ENCODE assay signal across 1 cellular context in genomic region chr3:168860028-168860427, GRCh38.
TF ChIP-seq lines count a peak whose summit lies in the region.

No MANE protein-coding gene starts in this region.

TF ChIP-seq in HepG2, 621 proteins besides CTCF, POLR2A, EP300 and RAD21 (continued from another document and continues in another):
- TF ChIP-seq ZNF619 (CRISPR knock-in tag; IDR thresholded peaks at IDR 0.05) (no peak), JDP2 (CRISPR knock-in tag; IDR thresholded peaks at IDR 0.05; ENCODE audit: borderline replicate concordance) (no peak), FOXP4 (CRISPR knock-in tag; IDR thresholded peaks at IDR 0.05) (peak; percentile 59), SRY (CRISPR knock-in tag; IDR thresholded peaks at IDR 0.05) (no peak), NFIC (IDR thresholded peaks at IDR 0.05; ENCODE audit: low read length) (peak; percentile 71; the same call in 1 of the 2 replicates), RARA (CRISPR knock-in tag; IDR thresholded peaks at IDR 0.05) (peak; percentile 22; the same call in 1 of the 2 replicates), FOXM1 (CRISPR knock-in tag; IDR thresholded peaks at IDR 0.05) (no peak), EZH2 (conservative IDR thresholded peaks at IDR 0.05; ENCODE audit: low read depth, low read length) (no peak), CENPX (CRISPR knock-in tag; IDR thresholded peaks at IDR 0.05) (no peak), SRSF9 (IDR thresholded peaks at IDR 0.05; ENCODE audit: borderline replicate concordance, insufficient read depth, low read depth, low read length, poor library complexity, severe bottlenecking) (no peak), NPAS2 (CRISPR knock-in tag; IDR thresholded peaks at IDR 0.05; ENCODE audit: borderline replicate concordance) (no peak), ISL2 (CRISPR knock-in tag; IDR thresholded peaks at IDR 0.05) (peak; percentile 85), SOX6 (IDR thresholded peaks at IDR 0.05) (no peak), SOX6 (CRISPR knock-in tag; IDR thresholded peaks at IDR 0.05) (peak; percentile 51; the same call in 1 of the 2 replicates), ZNF563 (CRISPR knock-in tag; IDR thresholded peaks at IDR 0.05) (no peak), ZNF597 (CRISPR knock-in tag; IDR thresholded peaks at IDR 0.05) (no peak), KDM2A (CRISPR knock-in tag; IDR thresholded peaks at IDR 0.05; ENCODE audit: borderline replicate concordance, low read depth) (no peak), ZNF775 (CRISPR knock-in tag; IDR thresholded peaks at IDR 0.05; ENCODE audit: borderline replicate concordance) (no peak), FOXA1 (IDR thresholded peaks at IDR 0.05) (no peak), FOXA1 (CRISPR knock-in tag; IDR thresholded peaks at IDR 0.05) (peak; percentile 74), SETDB1 (CRISPR knock-in tag; IDR thresholded peaks at IDR 0.05; ENCODE audit: borderline replicate concordance) (no peak), NAIF1 (CRISPR knock-in tag; IDR thresholded peaks at IDR 0.05; ENCODE audit: borderline replicate concordance) (no peak), FOXJ3 (CRISPR knock-in tag; IDR thresholded peaks at IDR 0.05; ENCODE audit: borderline replicate concordance) (peak; percentile 53; the same call in 1 of the 2 replicates), SYNCRIP (IDR thresholded peaks at IDR 0.05; ENCODE audit: insufficient read depth, low read depth, low read length) (no peak), SAP130 (CRISPR knock-in tag; IDR thresholded peaks at IDR 0.05; ENCODE audit: low read depth) (0 out of 2 replicates have a peak, but pooled peaks have one; percentile 18), HIVEP1 (CRISPR knock-in tag; IDR thresholded peaks at IDR 0.05) (no peak), ZFX (CRISPR knock-in tag; IDR thresholded peaks at IDR 0.05; ENCODE audit: low read depth) (no peak), ZNF432 (CRISPR knock-in tag; IDR thresholded peaks at IDR 0.05; ENCODE audit: borderline replicate concordance) (no peak), SOX13 (IDR thresholded peaks at IDR 0.05) (no peak), SOX13 (CRISPR knock-in tag; conservative IDR thresholded peaks at IDR 0.05 in 1 of 2, IDR thresholded peaks at IDR 0.05 in 1 of 2) (peak in 1 of 2 experiments; percentile 79; a peak in 2 of 4 replicates), NCOA5 (CRISPR knock-in tag; IDR thresholded peaks at IDR 0.05) (no peak), ATAD3A (CRISPR knock-in tag; IDR thresholded peaks at IDR 0.05) (no peak), ZNF253 (CRISPR knock-in tag; IDR thresholded peaks at IDR 0.05; ENCODE audit: borderline replicate concordance) (no peak), MIER3 (CRISPR knock-in tag; IDR thresholded peaks at IDR 0.05; ENCODE audit: borderline replicate concordance) (no peak), ONECUT2 (CRISPR knock-in tag; IDR thresholded peaks at IDR 0.05) (no peak), CENPBD1 (CRISPR knock-in tag; IDR thresholded peaks at IDR 0.05; ENCODE audit: borderline replicate concordance, low read depth) (no peak), ATF7-NPFF (CRISPR knock-in tag; IDR thresholded peaks at IDR 0.05; ENCODE audit: low read depth) (no peak), ATF2 (CRISPR knock-in tag; IDR thresholded peaks at IDR 0.05) (no peak), RARG (CRISPR knock-in tag; IDR thresholded peaks at IDR 0.05; ENCODE audit: low read depth) (no peak), ZHX2 (IDR thresholded peaks at IDR 0.05; ENCODE audit: low read depth) (no peak), ZHX2 (CRISPR knock-in tag; IDR thresholded peaks at IDR 0.05; ENCODE audit: borderline replicate concordance) (no peak), UBTF (CRISPR knock-in tag; IDR thresholded peaks at IDR 0.05) (no peak), ZNF10 (CRISPR knock-in tag; IDR thresholded peaks at IDR 0.05; ENCODE audit: borderline replicate concordance, low read depth) (no peak), DDIT3 (CRISPR knock-in tag; IDR thresholded peaks at IDR 0.05) (no peak), DRAP1 (CRISPR knock-in tag; IDR thresholded peaks at IDR 0.05) (peak; percentile 35; the same call in 1 of the 2 replicates), ZNF503 (CRISPR knock-in tag; IDR thresholded peaks at IDR 0.05) (0 out of 2 replicates have a peak, but pooled peaks have one; percentile 18), ZBTB7B (CRISPR knock-in tag; IDR thresholded peaks at IDR 0.05) (no peak), MTERF4 (CRISPR knock-in tag; IDR thresholded peaks at IDR 0.05) (no peak)
